10 cellular contexts compared by ENCODE assay signal in the genomic region with DNA sequence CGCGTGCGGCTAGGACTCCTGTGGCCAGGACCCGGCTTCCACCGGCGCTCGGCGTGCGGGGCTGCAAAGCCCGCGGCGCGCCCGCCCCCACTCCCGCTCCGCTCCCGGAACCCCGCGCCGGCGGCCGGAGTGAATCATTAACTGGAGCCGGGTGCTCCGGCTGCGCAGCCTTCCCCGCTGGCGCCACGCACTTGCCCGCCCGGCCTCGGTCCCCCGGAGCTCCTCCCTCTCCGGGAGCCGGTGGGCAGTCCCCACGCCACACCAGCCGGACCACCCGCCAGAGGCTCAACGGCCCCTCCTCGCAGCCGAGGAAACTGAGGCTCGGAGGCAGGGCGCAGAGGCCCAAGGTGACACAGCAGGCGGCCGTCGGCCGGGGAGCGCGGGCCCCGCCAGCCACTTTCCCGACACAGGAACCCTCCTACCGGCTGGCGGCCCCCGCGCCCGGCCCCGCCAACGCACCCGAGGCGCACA. TPM values are rescaled to one million over a fixed set of nuclear protein-coding genes. Genes with fewer than 3 reads are reported as not detected.
DNase-seq lines count a peak whose midpoint lies in the region; ATAC-seq and TF ChIP-seq lines count a peak whose summit lies in the region.
"Had no signal": no experiment of that assay in that cellular context is flagged by ENCODE, and none has a peak within 500 bp of the region (broad histone marks: within the 10 kb centered on the region; RNA-seq: fewer than 3 reads in every experiment).

No MANE protein-coding gene starts in this region.

- POLR2A ChIA-PET in BJ (lab: Charles Lee) = interaction anchor here (0.5 to 1.3 kb wide), 2 partner anchors 55 to 403 kb away, joined by 5 to 11 read pairs; no protein-coding TSS in a partner anchor
- POLR2A ChIA-PET in CD8-positive, alpha-beta memory T cell (lab: Charles Lee) = no interaction called here

- peaks cover 34 to 45% of the 10 kb centered on the region in 2 donors for H3K27me3 Mint-ChIP-seq in CD8-positive, alpha-beta memory T cell

- intact Hi-C loops in tibial artery (cut with DNase I; ENCODE audit: low total_unique reads) = no loop called here

- CTCF ChIA-PET in BJ (lab: Yijun Ruan, JAX) = interaction anchor here (1.0 to 1.5 kb wide), 4 partner anchors 51 to 144 kb away, joined by 3 to 4 read pairs (median 4); no protein-coding TSS in a partner anchor
- CTCF ChIA-PET in CD8-positive, alpha-beta memory T cell (lab: Charles Lee) = no interaction called here

- peak overlapping the region; percentile 84 for H3K4me3 ChIP-seq in BJ (ENCODE audit: low read depth, low read length)
- peak overlapping the region; percentile 66 to 95 for H3K4me3 ChIP-seq in tibial artery
- H3K4me3 ChIP-seq in CD8-positive, alpha-beta memory T cell (ENCODE audit: low read length) = no peak overlapping the region

- peak; percentile 43 for ATAC-seq in GM19043 (IDR thresholded peaks at IDR 0.05; ENCODE audit: low read depth, unreplicated experiment)
- ATAC-seq in HG03175 (IDR thresholded peaks at IDR 0.05; ENCODE audit: unreplicated experiment) = peak; percentile 49

- H3K27ac ChIP-seq in tibial artery = peak overlapping the region; percentile 93 to 99
- no peak overlapping the region for H3K27ac ChIP-seq in CD8-positive, alpha-beta memory T cell (ENCODE audit: low read depth, low read length)

- peaks cover 9% of the 10 kb centered on the region for H3K36me3 ChIP-seq in BJ (ENCODE audit: control insufficient read depth, insufficient read depth, low read length)
- no peaks in the 10 kb centered on the region for H3K36me3 ChIP-seq in tibial artery
- H3K36me3 ChIP-seq in CD8-positive, alpha-beta memory T cell (ENCODE audit: insufficient read depth, low read length) = no peaks in the 10 kb centered on the region

- DNase-seq in BJ (ENCODE audit: low read depth) = no peak
- peak; percentile 79 for DNase-seq in astrocyte of the hippocampus (ENCODE audit: low read depth, low spot score)
- DNase-seq in kidney glomerular epithelial cell (lab: John Stamatoyannopoulos, UW) = peak; percentile 42
- DNase-seq in tibial artery = peak in 1 of 2 donors; percentile 76
- no peak for DNase-seq in CD8-positive, alpha-beta memory T cell
- no peak for DNase-seq in stimulated activated CD4-positive, alpha-beta T cell treated with anti-CD3 and anti-CD28 coated beads, Interleukin-2, amount 100 ng/mL, for 48 hours

- H3K27me3 ChIP-seq in BJ (ENCODE audit: control insufficient read depth, insufficient read depth, low read length) = no peaks in the 10 kb centered on the region
- H3K27me3 ChIP-seq in tibial artery = no peaks in the 10 kb centered on the region
- H3K27me3 ChIP-seq in CD8-positive, alpha-beta memory T cell (ENCODE audit: insufficient read depth, low read length, poor library complexity, severe bottlenecking) = peaks cover 25% of the 10 kb centered on the region

- peak overlapping the region in 1 of 7 donors; percentile 54 for H3K4me3 Mint-ChIP-seq in CD8-positive, alpha-beta memory T cell

- peaks cover 0 to 19% (median 7%) of the 10 kb centered on the region in 3 donors for H3K4me1 Mint-ChIP-seq in CD8-positive, alpha-beta memory T cell

- H3K27ac Mint-ChIP-seq in CD8-positive, alpha-beta memory T cell = no peak overlapping the region

- no peaks in the 10 kb centered on the region for H3K9me3 Mint-ChIP-seq in CD8-positive, alpha-beta memory T cell
- H3K9me3 Mint-ChIP-seq: IgD-negative memory B cell had no signal

- H3K4me1 ChIP-seq in tibial artery = peaks cover 10 to 90% (median 85%) of the 10 kb centered on the region in 4 donors
- H3K4me1 ChIP-seq in CD8-positive, alpha-beta memory T cell (ENCODE audit: insufficient read depth, low read length) = no peaks in the 10 kb centered on the region

- H3K36me3 Mint-ChIP-seq in CD8-positive, alpha-beta memory T cell = no peaks in the 10 kb centered on the region
- H3K36me3 Mint-ChIP-seq: IgD-negative memory B cell had no signal

- H3K9me3 ChIP-seq in tibial artery = no peaks in the 10 kb centered on the region
- no peaks in the 10 kb centered on the region for H3K9me3 ChIP-seq in CD8-positive, alpha-beta memory T cell (ENCODE audit: low read length)

- TF ChIP-seq CTCF in BJ (IDR thresholded peaks at IDR 0.05; ENCODE audit: insufficient read depth, low read depth, low read length) = no peak
- no peak for TF ChIP-seq CTCF in tibial artery (IDR thresholded peaks at IDR 0.05)

RNA-seq across cellular contexts. Expression of a gene that starts 0.6 kb away (rescaled TPM):
- 28.9 and 57.3 TPM in 2 replicates for polyA plus RNA-seq in BJ (2011; rRNA removed)
- polyA minus RNA-seq in BJ (2011; rRNA and poly(A)+ RNA removed) = 26.4 and 33.4 TPM in 2 replicates
- under 1 TPM; 0.88 to 0.95 TPM for total RNA-seq in CD8-positive, alpha-beta memory T cell
- polyA plus RNA-seq in CD8-positive, alpha-beta memory T cell = not detected
- polyA plus RNA-seq: IgD-negative memory B cell had no signal

RNA-seq across cellular contexts. Expression of a gene that starts 32.1 kb away (rescaled TPM):
- polyA plus RNA-seq in BJ (2011; rRNA removed) = not detected in 2 replicates
- polyA minus RNA-seq in BJ (2011; rRNA and poly(A)+ RNA removed) = not detected in 2 replicates
- not detected for total RNA-seq in CD8-positive, alpha-beta memory T cell
- not detected for polyA plus RNA-seq in CD8-positive, alpha-beta memory T cell
- total RNA-seq: pulmonary artery endothelial cell had no signal
- polyA plus RNA-seq: IgD-negative memory B cell had no signal

RNA-seq across cellular contexts. Expression of a gene that starts 43.9 kb away (rescaled TPM):
- not detected in 2 replicates for polyA plus RNA-seq in BJ (2011; rRNA removed)
- polyA minus RNA-seq in BJ (2011; rRNA and poly(A)+ RNA removed) = not detected in 2 replicates
- total RNA-seq in CD8-positive, alpha-beta memory T cell = not detected
- polyA plus RNA-seq in CD8-positive, alpha-beta memory T cell = not detected
- total RNA-seq: pulmonary artery endothelial cell had no signal
- polyA plus RNA-seq: IgD-negative memory B cell had no signal

Comparison
In these comparisons a context has a peak if more than half of its experiments do, and no peak if none do; other contexts are left out.
1. DNase-seq: peak in astrocyte of the hippocampus (single experiment) and kidney glomerular epithelial cell (single experiment); none in BJ (single experiment), CD8-positive, alpha-beta memory T cell (0 of 5) and stimulated activated CD4-positive, alpha-beta T cell treated with anti-CD3 and anti-CD28 coated beads, Interleukin-2, amount 100 ng/mL, for 48 hours (0 of 2).
2. RNA of a gene that starts 0.6 kb away (polyA plus RNA-seq): 28.9 to 57.3 TPM in BJ; not detected in CD8-positive, alpha-beta memory T cell (single experiment); every median in the first group is over 10 times any median in the second.